Comparison of ENCODE assay signal across 27 cellular contexts in the genomic region with DNA sequence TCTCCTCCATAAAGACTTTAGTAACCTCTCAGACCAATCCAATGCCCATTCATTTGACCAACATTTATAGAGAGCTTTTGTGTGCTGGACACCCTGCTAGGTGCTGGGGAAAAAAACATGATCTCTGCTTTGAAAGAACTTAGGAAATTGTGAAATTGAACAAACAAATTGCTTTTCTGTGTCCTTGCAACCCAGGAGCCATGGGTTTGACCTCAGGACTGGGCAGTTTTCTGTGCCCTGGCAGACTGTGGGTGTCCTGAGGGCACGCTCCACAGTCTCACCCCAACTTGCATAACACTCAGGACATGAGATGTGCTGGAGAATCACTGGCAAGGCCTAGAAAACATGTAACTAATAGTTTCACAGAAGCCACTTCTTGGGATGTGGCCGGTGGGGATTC.
"Had no signal": no experiment of that assay in that cellular context is flagged by ENCODE, and none has a peak within 500 bp of the region (broad histone marks: within the 10 kb centered on the region; RNA-seq: fewer than 3 reads in every experiment).

No MANE protein-coding gene starts in this region.

- H3K4me1 Mint-ChIP-seq: natural killer cell; stimulated activated naive CD8-positive, alpha-beta T cell treated with anti-CD3 and anti-CD28 coated beads, Interleukin-15, amount 100 ng/mL, for 72 hours had no signal

- ATAC-seq: left cardiac atrium; left lung; natural killer cell; pancreas; right cardiac atrium; stimulated activated memory B cell treated with anti-CD40 and anti-IgM and Interleukin-4, amounts not matched to agents 10 μg/mL and 1 μg/mL and 100 μg/mL, for 72 hours; stimulated activated naive CD8-positive, alpha-beta T cell treated with anti-CD3 and anti-CD28 coated beads, Interleukin-15, amount 100 ng/mL, for 72 hours had no signal

- H3K27ac ChIP-seq: left lung, pancreas, prostate gland, sigmoid colon, spleen, tibial nerve, upper lobe of left lung, vagina had no signal

- H3K27ac Mint-ChIP-seq: mesothelial cell of epicardium; natural killer cell; nephron progenitor cell; stimulated activated memory B cell treated with anti-CD40 and anti-IgM and Interleukin-4, amounts not matched to agents 10 μg/mL and 1 μg/mL and 100 μg/mL, for 72 hours; stimulated activated naive CD8-positive, alpha-beta T cell treated with anti-CD3 and anti-CD28 coated beads, Interleukin-15, amount 100 ng/mL, for 72 hours had no signal

- H3K27me3 ChIP-seq: left lung, pancreas, sigmoid colon, tibial nerve, upper lobe of left lung, vagina had no signal

- H3K27me3 Mint-ChIP-seq: stimulated activated naive CD8-positive, alpha-beta T cell treated with anti-CD3 and anti-CD28 coated beads, Interleukin-15, amount 100 ng/mL, for 72 hours had no signal

- H3K4me3 Mint-ChIP-seq: mesothelial cell of epicardium; naive B cell; natural killer cell; nephron progenitor cell; stimulated activated memory B cell treated with anti-CD40 and anti-IgM and Interleukin-4, amounts not matched to agents 10 μg/mL and 1 μg/mL and 100 μg/mL, for 72 hours; stimulated activated naive CD8-positive, alpha-beta T cell treated with anti-CD3 and anti-CD28 coated beads, Interleukin-15, amount 100 ng/mL, for 72 hours had no signal

- H3K36me3 Mint-ChIP-seq: mesothelial cell of epicardium; naive B cell; natural killer cell; stimulated activated memory B cell treated with anti-CD40 and anti-IgM and Interleukin-4, amounts not matched to agents 10 μg/mL and 1 μg/mL and 100 μg/mL, for 72 hours had no signal

- H3K36me3 ChIP-seq: left lung, pancreas, prostate gland, sigmoid colon, spleen, tibial nerve, upper lobe of left lung, vagina had no signal

- H3K9me3 Mint-ChIP-seq: natural killer cell; stimulated activated memory B cell treated with anti-CD40 and anti-IgM and Interleukin-4, amounts not matched to agents 10 μg/mL and 1 μg/mL and 100 μg/mL, for 72 hours had no signal

- H3K4me1 ChIP-seq: prostate gland, upper lobe of left lung had no signal

- H3K4me3 ChIP-seq: left lung, lung, pancreas, prostate gland, sigmoid colon, spleen, tibial nerve, upper lobe of left lung, vagina had no signal

- DNase-seq: hippocampal formation; kidney glomerular epithelial cell; left cardiac atrium; left lung; mesendoderm; naive B cell; natural killer cell; nephron progenitor cell; nucleus accumbens; pancreas; posterior cingulate gyrus; retina; right cardiac atrium; sigmoid colon; small intestine; spleen; stimulated activated CD4-positive, alpha-beta T cell treated with anti-CD3 and anti-CD28 coated beads, Interleukin-4, amount 100 ng/mL, for 24 hours; stimulated activated naive CD4-positive, alpha-beta T cell treated with Interleukin-2 at 50 U/mL for 16 hours; stimulated activated naive CD8-positive, alpha-beta T cell treated with anti-CD3 and anti-CD28 coated beads, Interleukin-15, amount 100 ng/mL, for 72 hours; substantia nigra; upper lobe of left lung had no signal

- H3K9me3 ChIP-seq: left lung, pancreas, prostate gland, sigmoid colon, upper lobe of left lung, vagina had no signal
